1 cellular context compared by ENCODE assay signal in genomic region chr2:62194558-62195420, GRCh38.
A peak's percentile ranks its signal among the peaks of the same experiment; 100 is the strongest.
TF ChIP-seq lines count a peak whose summit lies in the region.

No MANE protein-coding gene starts in this region.

TF ChIP-seq in HepG2, 621 proteins besides CTCF, POLR2A, EP300 and RAD21 (continued from another document and continues in another):
- peak; percentile 78 for TF ChIP-seq ZNF609 (CRISPR knock-in tag; IDR thresholded peaks at IDR 0.05; ENCODE audit: borderline replicate concordance)
- TF ChIP-seq ZKSCAN1 (IDR thresholded peaks at IDR 0.05; ENCODE audit: low read length), result no peak
- TF ChIP-seq ZMYM4 (CRISPR knock-in tag; IDR thresholded peaks at IDR 0.05), result peak; percentile 77; the same call in 1 of the 2 replicates
- TF ChIP-seq KDM3A (CRISPR knock-in tag; IDR thresholded peaks at IDR 0.05; ENCODE audit: low read depth), result peak; percentile 58; the same call in 1 of the 2 replicates
- no peak for TF ChIP-seq GLMP (CRISPR knock-in tag; IDR thresholded peaks at IDR 0.05; ENCODE audit: borderline replicate concordance)
- TF ChIP-seq AKNA (CRISPR knock-in tag; IDR thresholded peaks at IDR 0.05; ENCODE audit: borderline replicate concordance), result no peak
- TF ChIP-seq RARA (CRISPR knock-in tag; IDR thresholded peaks at IDR 0.05), result peak; percentile 79
- peak; percentile 86; the same call in 1 of the 2 replicates for TF ChIP-seq ZNF33B (CRISPR knock-in tag; IDR thresholded peaks at IDR 0.05)
- no peak for TF ChIP-seq EZH2 (conservative IDR thresholded peaks at IDR 0.05; ENCODE audit: low read depth, low read length)
- peak; percentile 87; the same call in 1 of the 2 replicates for TF ChIP-seq ZKSCAN8 (CRISPR knock-in tag; IDR thresholded peaks at IDR 0.05; ENCODE audit: borderline replicate concordance)
- TF ChIP-seq NCOA1 (CRISPR knock-in tag; IDR thresholded peaks at IDR 0.05), result peak; percentile 89
- TF ChIP-seq CHCHD3 (CRISPR knock-in tag; IDR thresholded peaks at IDR 0.05), result no peak; the same call in 1 of the 2 replicates
- no peak for TF ChIP-seq CBX2 (IDR thresholded peaks at IDR 0.05; ENCODE audit: low read depth, low read length)
- no peak; the same call in 1 of the 2 replicates for TF ChIP-seq CBX2 (CRISPR knock-in tag; IDR thresholded peaks at IDR 0.05; ENCODE audit: low read depth)
- peak; percentile 100 for TF ChIP-seq MLX (CRISPR knock-in tag; IDR thresholded peaks at IDR 0.05)
- 0 out of 2 replicates have a peak, but pooled peaks have one; percentile 16 for TF ChIP-seq ZNF605 (CRISPR knock-in tag; IDR thresholded peaks at IDR 0.05)
- TF ChIP-seq TBX3 (IDR thresholded peaks at IDR 0.05; ENCODE audit: borderline replicate concordance), result no peak
- peak; percentile 65; the same call in 1 of the 2 replicates for TF ChIP-seq MEIS1 (CRISPR knock-in tag; IDR thresholded peaks at IDR 0.05; ENCODE audit: borderline replicate concordance)
- TF ChIP-seq RBM39 (IDR thresholded peaks at IDR 0.05; ENCODE audit: low read depth, low read length, poor library complexity, severe bottlenecking), result no peak
- TF ChIP-seq MTA1 (CRISPR knock-in tag; IDR thresholded peaks at IDR 0.05; ENCODE audit: borderline replicate concordance), result no peak; the same call in 1 of the 2 replicates
- TF ChIP-seq TAF15 (IDR thresholded peaks at IDR 0.05; ENCODE audit: low read depth, low read length, poor library complexity, severe bottlenecking), result no peak
- TF ChIP-seq ZNF180 (CRISPR knock-in tag; IDR thresholded peaks at IDR 0.05; ENCODE audit: borderline replicate concordance, low read depth), result no peak
- TF ChIP-seq TP53 (CRISPR knock-in tag; conservative IDR thresholded peaks at IDR 0.05), result no peak
- TF ChIP-seq ZBED4 (CRISPR knock-in tag; IDR thresholded peaks at IDR 0.05; ENCODE audit: borderline replicate concordance), result peak; percentile 81
- TF ChIP-seq SIX1 (CRISPR knock-in tag; IDR thresholded peaks at IDR 0.05; ENCODE audit: borderline replicate concordance), result peak; percentile 29; the same call in 1 of the 2 replicates
- 0 out of 2 replicates have a peak, but pooled peaks have one; percentile 48 for TF ChIP-seq HMGXB3 (CRISPR knock-in tag; IDR thresholded peaks at IDR 0.05; ENCODE audit: borderline replicate concordance)
- TF ChIP-seq LBX2 (CRISPR knock-in tag; IDR thresholded peaks at IDR 0.05; ENCODE audit: borderline replicate concordance), result peak; percentile 52; the same call in 1 of the 2 replicates
- TF ChIP-seq HBP1 (CRISPR knock-in tag; IDR thresholded peaks at IDR 0.05; ENCODE audit: low read depth), result no peak; the same call in 1 of the 2 replicates
- no peak for TF ChIP-seq BRCA1 (CRISPR knock-in tag; IDR thresholded peaks at IDR 0.05)
